In the genomic region with DNA sequence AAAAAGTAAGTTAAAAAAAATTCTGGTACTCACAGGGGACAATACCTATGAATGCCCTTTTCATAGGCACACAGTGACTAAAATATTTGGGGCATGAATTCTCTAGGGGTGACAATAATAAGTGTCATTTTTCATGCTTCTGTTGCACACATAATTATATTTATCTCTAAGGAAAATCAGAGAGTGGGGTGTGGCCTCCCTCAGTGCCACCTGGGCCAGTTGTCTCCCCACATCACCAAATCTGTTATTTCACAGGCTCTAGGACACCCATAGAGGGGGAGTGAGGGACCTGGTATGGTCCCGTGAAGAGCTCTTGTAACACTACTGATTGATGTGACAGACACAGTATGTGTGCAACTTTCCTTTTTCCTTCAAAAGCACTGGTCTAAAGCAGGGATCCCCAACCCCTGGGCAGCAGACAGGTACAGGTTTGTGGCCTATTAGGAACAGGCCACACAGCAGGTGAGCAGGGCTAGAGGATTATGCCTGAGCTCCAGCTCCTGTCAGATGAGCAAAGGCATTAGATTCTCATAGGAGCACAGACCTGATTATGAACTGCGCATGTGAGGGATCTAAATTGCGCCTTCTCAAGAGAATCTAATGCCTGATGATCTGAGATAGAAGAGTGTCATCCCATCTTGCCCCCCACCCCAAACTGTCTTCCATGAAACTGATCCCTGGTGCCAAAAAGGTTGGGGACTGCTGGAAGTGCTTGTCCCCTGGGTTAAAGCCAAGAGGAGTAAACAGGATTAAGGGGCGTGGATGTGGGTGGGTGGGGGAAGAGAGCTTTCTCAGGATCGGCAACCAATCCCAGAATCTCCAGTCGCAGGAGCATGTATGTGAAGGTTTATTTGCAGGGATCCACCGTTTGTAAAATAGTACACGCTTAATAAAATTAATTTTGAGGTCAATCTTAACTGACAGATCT, we compare ENCODE assay signal across 8 cellular contexts. TPM values are rescaled to one million over a fixed set of nuclear protein-coding genes. Genes with fewer than 3 reads are reported as not detected.
DNase-seq lines count a peak whose midpoint lies in the region; ATAC-seq and TF ChIP-seq lines count a peak whose summit lies in the region.

No MANE protein-coding gene starts in this region.

- no peaks in the 10 kb centered on the region for H3K9me3 ChIP-seq in stomach

- CTCF ChIA-PET in GM10248 (lab: Yijun Ruan, JAX), result interaction anchor here (1.2 to 3.1 kb wide), 8 partner anchors 9 to 398 kb away, joined by 3 to 15 read pairs (median 4); a partner anchor contains a TSS

- H3K36me3 ChIP-seq in stomach, result no peaks in the 10 kb centered on the region

- intact Hi-C loops in stomach (cut with DNase I; ENCODE audit: low total_unique reads), result no loop called here

- in situ Hi-C loops in astrocyte of the cerebellum (cut with HindIII; ENCODE audit: low sequenced_read_pairs), result no loop called here

- DNase-seq in EH (ENCODE audit: low read depth) (peak; percentile 0), NB4 (ENCODE audit: low read depth) (peak; percentile 10), astrocyte of the cerebellum (ENCODE audit: low read depth) (no peak), iPS-NIHi7 (ENCODE audit: extremely low spot score) (peak; percentile 30), stomach (no peak), GM10248 (ENCODE audit: extremely low spot score) (no peak), NOMO-1 treated with dmso at 0.1 percent for 144 hours (lab: John Stamatoyannopoulos, UW; ENCODE audit: unreplicated experiment) (no peak)

- 39 to 45% (median 40%) methylated on average over 8 of the region's 8 CpGs for WGBS in stomach, 5 donors

- TF ChIP-seq CTCF in NB4 (IDR thresholded peaks at IDR 0.05; ENCODE audit: low read depth, low read length) (no peak), astrocyte of the cerebellum (IDR thresholded peaks at IDR 0.05; ENCODE audit: low read depth, low read length, missing control alignments) (no peak), stomach (IDR thresholded peaks at IDR 0.05) (no peak), GM10248 (IDR thresholded peaks at IDR 0.05; ENCODE audit: control extremely low read depth, extremely low read depth, low read depth, missing control alignments) (no peak)

- no peaks in the 10 kb centered on the region for H3K27me3 ChIP-seq in stomach

- TF ChIP-seq POLR2A in NB4 (IDR thresholded peaks at IDR 0.05; ENCODE audit: extremely low read depth, insufficient read length) (no peak), stomach (IDR thresholded peaks at IDR 0.05) (no peak)

- ATAC-seq in HG03571 (IDR thresholded peaks at IDR 0.05; ENCODE audit: unreplicated experiment), result no peak

- peaks cover 0 to 18% (median 16%) of the 10 kb centered on the region in 4 donors for H3K4me1 ChIP-seq in stomach

- POLR2A ChIA-PET in GM10248 (lab: Yijun Ruan, JAX), result interaction anchor here (0.6 kb wide), 1 partner anchor 517 kb away, joined by 3 read pairs; no protein-coding TSS in a partner anchor

- H3K4me3 ChIP-seq in NB4 (ENCODE audit: low read depth, low read length) (peak overlapping the region; percentile 75), astrocyte of the cerebellum (ENCODE audit: low read depth, low read length) (peak overlapping the region; percentile 42), stomach (peak overlapping the region; percentile 36 to 47 (median 42))

- TF ChIP-seq EP300 in stomach (IDR thresholded peaks at IDR 0.05), result no peak

- H3K27ac ChIP-seq in stomach, result peak overlapping the region; percentile 88 to 94 (median 90)

RNA-seq across cellular contexts. Expression of a gene that starts 0.8 kb away (rescaled TPM):
- 10 to 100 TPM in 1 of 5 donors, 1 to 10 TPM in 1, not detected in 3; 3.7 to 21.4 TPM for total RNA-seq in stomach
- under 1 TPM in 1 of 3 donors, not detected in 2; 0.15 TPM for polyA plus RNA-seq in stomach

RNA-seq across cellular contexts. Expression of a gene that starts 57.9 kb away (rescaled TPM):
- total RNA-seq in stomach, result 10 to 100 TPM in 2 of 5 donors, 1 to 10 TPM in 3; 1.7 to 26.3 (median 8.0) TPM
- 10 to 100 TPM in 2 of 3 donors, 1 to 10 TPM in 1; 3.5 to 13.0 (median 12.1) TPM for polyA plus RNA-seq in stomach

Comparison
In these comparisons a context has a peak if more than half of its experiments do, and no peak if none do; other contexts are left out.
1. DNase-seq: peak in EH (single experiment), NB4 (single experiment) and iPS-NIHi7 (single experiment); none in astrocyte of the cerebellum (single experiment), stomach (single experiment), GM10248 (single experiment) and NOMO-1 treated with dmso at 0.1 percent for 144 hours (single experiment).
2. Peak in every context shown above with its lines, with median percentiles within 50 percentile points of each other: H3K4me3 ChIP-seq.